ENCODE assay signal across 15 cellular contexts in genomic region chr2:240918258-240919091, GRCh38. TPM values are rescaled to one million over a fixed set of nuclear protein-coding genes. Genes with fewer than 3 reads are reported as not detected.
A peak's percentile ranks its signal among the peaks of the same experiment; 100 is the strongest.
DNase-seq lines count a peak whose midpoint lies in the region.
"Had no signal": no experiment of that assay in that cellular context is flagged by ENCODE, and none has a peak within 500 bp of the region (broad histone marks: within the 10 kb centered on the region; RNA-seq: fewer than 3 reads in every experiment).

No MANE protein-coding gene starts in this region.

- peak overlapping the region; percentile 76 for H3K9ac ChIP-seq in adipocyte (ENCODE audit: low read length)

- H3K36me3 ChIP-seq in adipocyte (ENCODE audit: control insufficient read depth, insufficient read depth, low read length, severe bottlenecking), result no peaks in the 10 kb centered on the region
- H3K36me3 ChIP-seq: cardiac muscle cell had no signal

- H3K4me3 ChIP-seq in adipocyte (ENCODE audit: low read length), result no peak overlapping the region
- no peak overlapping the region for H3K4me3 ChIP-seq in skin epidermis
- H3K4me3 ChIP-seq: cardiac muscle cell had no signal

- peak overlapping the region in 12 of 21 experiments; percentile 32 to 85 (median 70) for H3K27ac ChIP-seq in skin epidermis
- H3K27ac ChIP-seq: cardiac muscle cell had no signal

- no peaks in the 10 kb centered on the region for H3K27me3 ChIP-seq in adipocyte (replicated peaks; ENCODE audit: control insufficient read depth, insufficient read depth, low read length)

- peak; percentile 10 for DNase-seq in activated CD8-positive, alpha-beta memory T cell treated with anti-CD3 and anti-CD28 coated beads, Interleukin-2, amount 50 U/mL, for 4 hours
- DNase-seq in activated CD8-positive, alpha-beta memory T cell treated with anti-CD3 and anti-CD28 coated beads for 24 hours, result no peak
- no peak for DNase-seq in adipocyte (ENCODE audit: low read depth)
- peak; percentile 11 for DNase-seq in iPS-NIHi11 (ENCODE audit: low spot score)
- no peak for DNase-seq in H4 (ENCODE audit: low spot score)
- DNase-seq in NCI-H2107 (lab: John Stamatoyannopoulos, UW), result no peak
- no peak for DNase-seq in middle frontal gyrus (ENCODE audit: extremely low spot score, low spot score)
- DNase-seq: ACHN; activated CD4-positive, alpha-beta T cell treated with anti-CD3 and anti-CD28 coated beads, Interleukin-2, amount 10 ng/mL, durations not matched to agents 7 days and 5 days; HFFc6; NCI-H226; PC-3 had no signal

- peaks cover 65% of the 10 kb centered on the region for H3K4me1 ChIP-seq in adipocyte (ENCODE audit: control insufficient read depth, insufficient read depth, low read length)

- H3K9me3 ChIP-seq in adipocyte (ENCODE audit: control insufficient read depth, low read length), result no peaks in the 10 kb centered on the region

RNA-seq across cellular contexts. Expression of gene CROCC2, which starts 12.3 kb away (rescaled TPM):
- total RNA-seq in H4 (2014; rRNA removed; shearing (Covaris generic)), result not detected in 2 replicates
- total RNA-seq: activated CD4-positive, alpha-beta T cell treated with anti-CD3 and anti-CD28 coated beads, Interleukin-2, amount 10 ng/mL, durations not matched to agents 7 days and 5 days; cardiac muscle cell; HFFc6; neural crest cell; PC-3 had no signal

RNA-seq across cellular contexts. Expression of gene MAB21L4, which starts 22.5 kb away (rescaled TPM):
- not detected in 2 replicates for total RNA-seq in H4 (2014; rRNA removed; shearing (Covaris generic))
- total RNA-seq: activated CD4-positive, alpha-beta T cell treated with anti-CD3 and anti-CD28 coated beads, Interleukin-2, amount 10 ng/mL, durations not matched to agents 7 days and 5 days; cardiac muscle cell; HFFc6; neural crest cell had no signal

RNA-seq across cellular contexts. Expression of gene AGXT, which starts 49.9 kb away (rescaled TPM):
- total RNA-seq in H4 (2014; rRNA removed; shearing (Covaris generic)), result not detected in 2 replicates
- total RNA-seq: activated CD4-positive, alpha-beta T cell treated with anti-CD3 and anti-CD28 coated beads, Interleukin-2, amount 10 ng/mL, durations not matched to agents 7 days and 5 days; HFFc6; neural crest cell; PC-3 had no signal

Comparison
In these comparisons a context has a peak if more than half of its experiments do, and no peak if none do; other contexts are left out.
1. DNase-seq: peak in activated CD8-positive, alpha-beta memory T cell treated with anti-CD3 and anti-CD28 coated beads, Interleukin-2, amount 50 U/mL, for 4 hours (single experiment) and iPS-NIHi11 (single experiment); none in activated CD8-positive, alpha-beta memory T cell treated with anti-CD3 and anti-CD28 coated beads for 24 hours (single experiment), adipocyte (single experiment), H4 (single experiment), NCI-H2107 (single experiment) and middle frontal gyrus (single experiment).